Comparison of ENCODE assay signal across 15 cellular contexts in genomic region chr4:157994863-157995262, GRCh38.
DNase-seq lines count a peak whose midpoint lies in the region; ATAC-seq, FAIRE-seq and TF ChIP-seq lines count a peak whose summit lies in the region.
"Had no signal": no experiment of that assay in that cellular context is flagged by ENCODE, and none has a peak within 500 bp of the region (broad histone marks: within the 10 kb centered on the region; RNA-seq: fewer than 3 reads in every experiment).

No MANE protein-coding gene starts in this region.

- TF ChIP-seq CTCF in A549 (IDR thresholded peaks at IDR 0.05) = no peak
- TF ChIP-seq CTCF in LNCaP clone FGC (IDR thresholded peaks at IDR 0.05; ENCODE audit: control insufficient read depth, extremely low read depth, insufficient read depth) = no peak

- POLR2A ChIA-PET in A549 (lab: Yijun Ruan, JAX) = no interaction called here

- TF ChIP-seq EP300 in A549 (IDR thresholded peaks at IDR 0.05) = peak; percentile 68 to 76; a peak in 3 of 5 replicates

- FAIRE-seq in A549 (lab: Jason Lieb, UNC) (no peak), endometrium (lab: Jason Lieb, UNC) (peak; percentile 96), urothelium cell line (lab: Jason Lieb, UNC) (no peak)

- no peak for TF ChIP-seq POLR2A in A549 (IDR thresholded peaks at IDR 0.05; ENCODE audit: low read length)

- CTCF ChIA-PET in A549 (lab: Yijun Ruan, JAX) = no interaction called here

- H3K9me3 ChIP-seq in A549 = no peaks in the 10 kb centered on the region
- H3K9me3 ChIP-seq: ascending aorta had no signal

- TF ChIP-seq RAD21 in A549 (conservative IDR thresholded peaks at IDR 0.05 in 1 of 2, IDR thresholded peaks at IDR 0.05 in 1 of 2) = peak; percentile 7 to 53; a peak in 2 of 5 replicates

- H3K27ac ChIP-seq in A549 = peak overlapping the region; percentile 21 to 48; a peak in 3 of 6 replicates
- H3K27ac ChIP-seq: ascending aorta had no signal

- peak; percentile 5 to 75 for DNase-seq in A549 (ENCODE audit: low read depth in 1 of 2, low spot score in 1 of 2)
- peak; percentile 85 for DNase-seq in LNCaP clone FGC (ENCODE audit: low read depth)
- peak; percentile 11 for DNase-seq in midbrain (lab: John Stamatoyannopoulos, UW)
- DNase-seq in left cardiac atrium = no peak
- no peak for DNase-seq in Ammon's horn (ENCODE audit: low spot score)
- no peak for DNase-seq in left ventricle myocardium superior
- no peak for DNase-seq in urothelium cell line (ENCODE audit: low spot score)
- DNase-seq: activated CD4-positive, alpha-beta T cell treated with anti-CD3 and anti-CD28 coated beads, Interleukin-2, amount 10 ng/mL, durations not matched to agents 7 days and 5 days; effector CD8-positive, alpha-beta T cell; hippocampal formation; stimulated activated CD4-positive, alpha-beta T cell treated with anti-CD3 and anti-CD28 coated beads, Interleukin-1b, Interleukin-23, amount 100 ng/mL, for 48 hours; T-helper 1 cell had no signal

- H3K4me1 ChIP-seq in A549 = peaks cover 25% of the 10 kb centered on the region; the same call in 2 of the 3 replicates
- H3K4me1 ChIP-seq: ascending aorta had no signal

- intact Hi-C loops in left cardiac atrium (cut with DNase I) = loop anchor here (5.0 to 10.0 kb wide), 3 partner anchors 177 to 630 kb away; partner anchors contain the start of gene GASK1B (in 1 of the 2)
- intact Hi-C loops in left ventricle myocardium superior (cut with micrococcal nuclease) = loop anchor here (5.0 kb wide), 1 partner anchor 262 kb away; no protein-coding TSS in a partner anchor

- peak overlapping the region; percentile 48 for H3K4me2 ChIP-seq in A549

- peak; percentile 71 to 75; a peak in 5 of 6 replicates for ATAC-seq in A549
- no peak for ATAC-seq in left cardiac atrium
- ATAC-seq in left ventricle myocardium superior = no peak
- ATAC-seq: activated T-helper 17 cell treated with anti-CD3 and anti-CD28 coated beads, Interleukin-2, amount 50 U/mL, for 72 hours had no signal

- 5% methylated on average over 6 of the region's 6 CpGs for WGBS in A549 (ENCODE audit: missing lambda C conversion rate)

- no peak overlapping the region for H3K4me3 ChIP-seq in A549
- H3K4me3 ChIP-seq in LNCaP clone FGC (ENCODE audit: low read depth, low read length) = no peak overlapping the region
- H3K4me3 ChIP-seq: ascending aorta had no signal

TF ChIP-seq in A549, 52 proteins besides CTCF, POLR2A, EP300 and RAD21:
- peak; percentile 36; the same call in 1 of the 3 replicates for TF ChIP-seq SMC3 (IDR thresholded peaks at IDR 0.05)
- no peak for TF ChIP-seq KDM5A (IDR thresholded peaks at IDR 0.05)
- 0 out of 3 replicates have a peak, but pooled peaks have one; percentile 73 for TF ChIP-seq BCL3 (IDR thresholded peaks at IDR 0.05)
- peak; percentile 66 to 68; a peak in 2 of 5 replicates for TF ChIP-seq JUN (IDR thresholded peaks at IDR 0.05)
- TF ChIP-seq JUNB (IDR thresholded peaks at IDR 0.05) = peak; percentile 79
- TF ChIP-seq GATA3 (IDR thresholded peaks at IDR 0.05; ENCODE audit: borderline replicate concordance) = peak; percentile 85
- TF ChIP-seq, protein P1, sequence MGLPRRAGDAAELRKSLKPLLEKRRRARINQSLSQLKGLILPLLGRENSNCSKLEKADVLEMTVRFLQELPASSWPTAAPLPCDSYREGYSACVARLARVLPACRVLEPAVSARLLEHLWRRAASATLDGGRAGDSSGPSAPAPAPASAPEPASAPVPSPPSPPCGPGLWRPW (IDR thresholded peaks at IDR 0.05) = peak; percentile 82
- no peak for TF ChIP-seq RCOR1 (IDR thresholded peaks at IDR 0.05; ENCODE audit: low read depth, low read length)
- no peak for TF ChIP-seq CBX2 (IDR thresholded peaks at IDR 0.05; ENCODE audit: borderline replicate concordance, low read depth)
- TF ChIP-seq CEBPB (IDR thresholded peaks at IDR 0.05) = peak; percentile 90
- no peak for TF ChIP-seq SREBF2 (IDR thresholded peaks at IDR 0.05)
- no peak for TF ChIP-seq FOXS1 (CRISPR knock-in tag; IDR thresholded peaks at IDR 0.05)
- peak; percentile 35; the same call in 1 of the 2 replicates for TF ChIP-seq FOSL2 (IDR thresholded peaks at IDR 0.05)
- TF ChIP-seq FOSL2 (CRISPR knock-in tag; IDR thresholded peaks at IDR 0.05) = peak; percentile 80
- TF ChIP-seq MAZ (IDR thresholded peaks at IDR 0.05; ENCODE audit: borderline replicate concordance, low read depth, low read length) = no peak
- TF ChIP-seq, protein P2, sequence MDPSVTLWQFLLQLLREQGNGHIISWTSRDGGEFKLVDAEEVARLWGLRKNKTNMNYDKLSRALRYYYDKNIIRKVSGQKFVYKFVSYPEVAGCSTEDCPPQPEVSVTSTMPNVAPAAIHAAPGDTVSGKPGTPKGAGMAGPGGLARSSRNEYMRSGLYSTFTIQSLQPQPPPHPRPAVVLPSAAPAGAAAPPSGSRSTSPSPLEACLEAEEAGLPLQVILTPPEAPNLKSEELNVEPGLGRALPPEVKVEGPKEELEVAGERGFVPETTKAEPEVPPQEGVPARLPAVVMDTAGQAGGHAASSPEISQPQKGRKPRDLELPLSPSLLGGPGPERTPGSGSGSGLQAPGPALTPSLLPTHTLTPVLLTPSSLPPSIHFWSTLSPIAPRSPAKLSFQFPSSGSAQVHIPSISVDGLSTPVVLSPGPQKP (IDR thresholded peaks at IDR 0.05; ENCODE audit: low read depth, low read length) = no peak
TF ChIP-seq in A549: peak in this region for 8.

Comparison
In these comparisons a context has a peak if more than half of its experiments do, and no peak if none do; other contexts are left out.
1. ATAC-seq: peak in A549 (2 of 2); none in left cardiac atrium (0 of 2) and left ventricle myocardium superior (single experiment).
2. DNase-seq: peak in A549 (2 of 2), LNCaP clone FGC (single experiment) and midbrain (single experiment); none in left cardiac atrium (single experiment), Ammon's horn (single experiment), left ventricle myocardium superior (single experiment) and urothelium cell line (single experiment).